26 cellular contexts compared by ENCODE assay signal in genomic region chr5:8340261-8340660, GRCh38.
DNase-seq lines count a peak whose midpoint lies in the region; TF ChIP-seq lines count a peak whose summit lies in the region.
"Had no signal": no experiment of that assay in that cellular context is flagged by ENCODE, and none has a peak within 500 bp of the region (broad histone marks: within the 10 kb centered on the region; RNA-seq: fewer than 3 reads in every experiment).

No MANE protein-coding gene starts in this region.

- H3K36me3 Mint-ChIP-seq in H9 (ENCODE audit: insufficient read depth in 1 of 3, low read depth in 3 of 3): peaks cover 0 to 20% (median 6%) of the 10 kb centered on the region in 3 experiments; a peak in 5 of 7 replicates
- no peaks in the 10 kb centered on the region for H3K36me3 Mint-ChIP-seq in osteocyte (ENCODE audit: unreplicated experiment)
- H3K36me3 Mint-ChIP-seq in type B pancreatic cell: no peaks in the 10 kb centered on the region

- H4K91ac ChIP-seq in H9 (ENCODE audit: insufficient read length, low read depth, low read length): no peak overlapping the region

- no peak overlapping the region for H3K56ac ChIP-seq in H9 (ENCODE audit: insufficient read length, low read depth, low read length)

- WGBS in H9 (ENCODE audit: extremely low coverage, insufficient read length, low lambda C conversion rate): no CpG with 5 or more reads among the region's 3 CpGs

- TF ChIP-seq CTCF in H9 (conservative IDR thresholded peaks at IDR 0.05): no peak
- TF ChIP-seq CTCF in osteocyte (IDR thresholded peaks at IDR 0.05): no peak
- TF ChIP-seq CTCF in type B pancreatic cell (conservative IDR thresholded peaks at IDR 0.05): no peak

- H3K4me2 ChIP-seq in H9 (ENCODE audit: insufficient read depth, insufficient read length, low read length): no peak overlapping the region

- H3K27me3 Mint-ChIP-seq in H9 (ENCODE audit: low read depth): no peaks in the 10 kb centered on the region
- no peaks in the 10 kb centered on the region for H3K27me3 Mint-ChIP-seq in osteocyte (ENCODE audit: unreplicated experiment)
- peaks cover 11% of the 10 kb centered on the region for H3K27me3 Mint-ChIP-seq in type B pancreatic cell
- H3K27me3 Mint-ChIP-seq: activated CD4-positive, alpha-beta T cell treated with anti-CD3 and anti-CD28 coated beads, Interleukin-2, amount 10 ng/mL, durations not matched to agents 24 days and 14 days; dendritic cell treated with granulocyte-macrophage colony-stimulating factor and Interleukin-4, amounts not matched to agents 40 ng/mL and 50 ng/mL, for 4 days; stimulated activated naive CD8-positive, alpha-beta T cell treated with anti-CD3 and anti-CD28 coated beads, Interleukin-15, Interleukin-2, amounts not matched to agents 100 ng/mL and 50 ng/mL, for 24 hours had no signal

- no peaks in the 10 kb centered on the region for H3K79me1 ChIP-seq in H9 (ENCODE audit: insufficient read depth, low read depth, low read length, poor library complexity, severe bottlenecking)

- H3K36me3 ChIP-seq in ACC112 (ENCODE audit: insufficient read depth, low read length) (no peaks in the 10 kb centered on the region), adipocyte (ENCODE audit: control insufficient read depth, insufficient read depth, low read length, severe bottlenecking) (no peaks in the 10 kb centered on the region)
- H3K36me3 ChIP-seq: esophagus squamous epithelium, gastrocnemius medialis, sigmoid colon, SJSA1, tibial nerve had no signal

- H3K18ac ChIP-seq in H9 (ENCODE audit: insufficient read length, low read depth, low read length): no peak overlapping the region

- H2AK5ac ChIP-seq in H9 (ENCODE audit: insufficient read length, low read length): no peak overlapping the region

- H2BK15ac ChIP-seq in H9 (ENCODE audit: low read depth, low read length): no peak overlapping the region

- H2AFZ ChIP-seq in ACC112 (ENCODE audit: low read length, unreplicated experiment) (no peak overlapping the region), H9 (ENCODE audit: low read length) (no peak overlapping the region)

- H2BK20ac ChIP-seq in H9 (ENCODE audit: low read depth, low read length, poor library complexity, severe bottlenecking): no peak overlapping the region

- no peak overlapping the region for H3K4ac ChIP-seq in H9 (ENCODE audit: low read depth, low read length)

- peaks cover 13 to 16% of the 10 kb centered on the region in 2 experiments for H3K4me1 Mint-ChIP-seq in H9
- H3K4me1 Mint-ChIP-seq in osteocyte (ENCODE audit: unreplicated experiment): peaks cover 13% of the 10 kb centered on the region
- peaks cover 3% of the 10 kb centered on the region for H3K4me1 Mint-ChIP-seq in type B pancreatic cell (ENCODE audit: unreplicated experiment)
- H3K4me1 Mint-ChIP-seq: activated CD4-positive, alpha-beta T cell treated with anti-CD3 and anti-CD28 coated beads, Interleukin-2, amount 10 ng/mL, durations not matched to agents 24 days and 14 days; nephron progenitor cell had no signal

- H3K4me1 ChIP-seq in ACC112 (ENCODE audit: control insufficient read depth, insufficient read depth, low read length, unreplicated experiment) (no peaks in the 10 kb centered on the region), H9 (ENCODE audit: insufficient read depth, low read length) (no peaks in the 10 kb centered on the region), adipocyte (ENCODE audit: control insufficient read depth, insufficient read depth, low read length) (peaks cover 18% of the 10 kb centered on the region)
- H3K4me1 ChIP-seq: esophagus squamous epithelium, gastrocnemius medialis, sigmoid colon, SJSA1, tibial nerve had no signal

- peak overlapping the region in 1 of 3 experiments; percentile 95; a peak in 1 of 7 replicates for H3K27ac Mint-ChIP-seq in H9
- no peak overlapping the region for H3K27ac Mint-ChIP-seq in osteocyte (ENCODE audit: unreplicated experiment)
- H3K27ac Mint-ChIP-seq in type B pancreatic cell: no peak overlapping the region
- H3K27ac Mint-ChIP-seq: activated CD4-positive, alpha-beta T cell treated with anti-CD3 and anti-CD28 coated beads, Interleukin-2, amount 10 ng/mL, durations not matched to agents 24 days and 14 days; dendritic cell treated with granulocyte-macrophage colony-stimulating factor and Interleukin-4, amounts not matched to agents 40 ng/mL and 50 ng/mL, for 4 days; nephron progenitor cell; stimulated activated naive CD8-positive, alpha-beta T cell treated with anti-CD3 and anti-CD28 coated beads, Interleukin-15, Interleukin-2, amounts not matched to agents 100 ng/mL and 50 ng/mL, for 24 hours; T-helper 1 cell treated with Interleukin-12 subunit alpha and Interleukin-12 subunit beta and Interleukin-4 antibody, amounts not matched to agents 30 μg/mL and 1 μg/mL, for 36 hours had no signal

- DNase-seq in H9 (peak; percentile 34), adipocyte (ENCODE audit: low read depth) (no peak), osteocyte (ENCODE audit: extremely low spot score, unreplicated experiment) (no peak), type B pancreatic cell (ENCODE audit: extremely low spot score, unreplicated experiment) (no peak), ureter (ENCODE audit: low spot score) (no peak), NK-92 (lab: John Stamatoyannopoulos, UW; ENCODE audit: unreplicated experiment) (no peak)
- DNase-seq in stimulated activated CD4-positive, alpha-beta T cell treated with anti-CD3 and anti-CD28 coated beads, Interleukin-4, amount 100 ng/mL, for 1 hour: no peak
- DNase-seq: activated CD4-positive, alpha-beta T cell treated with anti-CD3 and anti-CD28 coated beads, Interleukin-2, amount 10 ng/mL, durations not matched to agents 24 days and 14 days; activated naive CD4-positive, alpha-beta T cell; activated T-cell treated with anti-CD3 and anti-CD28 coated beads, Interleukin-2, amount 50 U/mL, for 48 hours; amniotic stem cell; esophagus squamous epithelium; gastrocnemius medialis; KG1; NCI-H1436; NCI-H2107; NCI-H446; nephron progenitor cell; sigmoid colon had no signal

- H3K23me2 ChIP-seq in H9 (ENCODE audit: insufficient read length, low read depth, low read length, poor library complexity, severe bottlenecking): no peaks in the 10 kb centered on the region

- H4K5ac ChIP-seq in H9 (ENCODE audit: insufficient read length, low read depth, low read length): no peak overlapping the region

- H2BK120ac ChIP-seq in H9 (ENCODE audit: low read depth, low read length, poor library complexity, severe bottlenecking): no peak overlapping the region

- no peaks in the 10 kb centered on the region for H4K20me1 ChIP-seq in H9 (ENCODE audit: control insufficient read depth, insufficient read depth, insufficient read length)

- H3K9me3 ChIP-seq in H9 (ENCODE audit: control insufficient read depth, low read depth, low read length) (no peaks in the 10 kb centered on the region), adipocyte (ENCODE audit: control insufficient read depth, low read length) (peaks cover 4% of the 10 kb centered on the region)
- H3K9me3 ChIP-seq: esophagus squamous epithelium, gastrocnemius medialis, mucosa of descending colon, sigmoid colon, SJSA1 had no signal

- no peak overlapping the region for H4K8ac ChIP-seq in H9 (replicated peaks; ENCODE audit: insufficient read length, low read depth, low read length)

- no peak overlapping the region for H3K14ac ChIP-seq in H9 (ENCODE audit: insufficient read depth, low read length)

- H3K27me3 ChIP-seq in ACC112 (ENCODE audit: insufficient read depth, low read length) (no peaks in the 10 kb centered on the region), H9 (ENCODE audit: insufficient read depth, low read length) (no peaks in the 10 kb centered on the region), adipocyte (replicated peaks; ENCODE audit: control insufficient read depth, insufficient read depth, low read length) (no peaks in the 10 kb centered on the region)
- H3K27me3 ChIP-seq: esophagus squamous epithelium, gastrocnemius medialis, sigmoid colon, SJSA1, tibial nerve had no signal

- peaks cover 14 to 24% of the 10 kb centered on the region in 2 experiments for H3K9me3 Mint-ChIP-seq in H9
- H3K9me3 Mint-ChIP-seq in osteocyte (ENCODE audit: unreplicated experiment): peaks cover 25% of the 10 kb centered on the region
- H3K9me3 Mint-ChIP-seq in type B pancreatic cell: peaks cover 5% of the 10 kb centered on the region

- H3K4me3 ChIP-seq in ACC112 (ENCODE audit: low read depth, low read length) (peak overlapping the region; percentile 36; the same call in 1 of the 2 replicates), adipocyte (ENCODE audit: low read length) (peak overlapping the region; percentile 58)
- H3K4me3 ChIP-seq: esophagus squamous epithelium, gastrocnemius medialis, mucosa of descending colon, sigmoid colon, SJSA1, tibial nerve had no signal

- H3K4me3 Mint-ChIP-seq in H9 (no peak overlapping the region), osteocyte (ENCODE audit: unreplicated experiment) (peak overlapping the region; percentile 42), type B pancreatic cell (no peak overlapping the region)
- H3K4me3 Mint-ChIP-seq: activated CD4-positive, alpha-beta T cell treated with anti-CD3 and anti-CD28 coated beads, Interleukin-2, amount 10 ng/mL, durations not matched to agents 24 days and 14 days; dendritic cell treated with granulocyte-macrophage colony-stimulating factor and Interleukin-4, amounts not matched to agents 40 ng/mL and 50 ng/mL, for 4 days; nephron progenitor cell; stimulated activated naive CD8-positive, alpha-beta T cell treated with anti-CD3 and anti-CD28 coated beads, Interleukin-15, Interleukin-2, amounts not matched to agents 100 ng/mL and 50 ng/mL, for 24 hours; T-helper 1 cell treated with Interleukin-12 subunit alpha and Interleukin-12 subunit beta and Interleukin-4 antibody, amounts not matched to agents 30 μg/mL and 1 μg/mL, for 36 hours had no signal

- H3K9ac ChIP-seq in H9 (ENCODE audit: extremely low read depth, insufficient read length, low read length) (no peak overlapping the region), adipocyte (ENCODE audit: low read length) (peak overlapping the region; percentile 21)

- H2BK12ac ChIP-seq in H9 (ENCODE audit: insufficient read length, low read depth, low read length): no peak overlapping the region

- H3T11ph ChIP-seq in H9 (ENCODE audit: low read length): no peak overlapping the region

- no peak overlapping the region for H3K23ac ChIP-seq in H9 (ENCODE audit: insufficient read length, low read depth, low read length)

- H3K79me2 ChIP-seq in ACC112 (ENCODE audit: control insufficient read depth, insufficient read depth, low read length, unreplicated experiment) (no peaks in the 10 kb centered on the region), H9 (ENCODE audit: insufficient read depth, low read length) (no peaks in the 10 kb centered on the region)

- no peak overlapping the region for H2BK5ac ChIP-seq in H9 (ENCODE audit: insufficient read length, low read length)

- H3K27ac ChIP-seq in ACC112 (ENCODE audit: low read depth, low read length): no peak overlapping the region
- H3K27ac ChIP-seq in H9 (ENCODE audit: insufficient read length, low read depth, low read length): no peak overlapping the region
- H3K27ac ChIP-seq: esophagus squamous epithelium, gastrocnemius medialis, sigmoid colon, SJSA1, tibial nerve had no signal
